Comparison of ENCODE assay signal across 2 cellular contexts in genomic region chr7:75937958-75938786, GRCh38.
TF ChIP-seq lines count a peak whose summit lies in the region.

No MANE protein-coding gene starts in this region.

TF ChIP-seq in HCT116, 20 proteins besides CTCF, POLR2A, EP300 and RAD21:
- TF ChIP-seq SRF (IDR thresholded peaks at IDR 0.05; ENCODE audit: low read depth) (no peak), CEBPB (IDR thresholded peaks at IDR 0.05; ENCODE audit: low read depth) (peak; percentile 85), SP1 (IDR thresholded peaks at IDR 0.05; ENCODE audit: low read depth) (peak; percentile 48), POLR2AphosphoS5 (IDR thresholded peaks at IDR 0.05; ENCODE audit: low read depth, low read length) (peak; percentile 31; the same call in 1 of the 2 replicates), ZNF274 (IDR thresholded peaks at IDR 0.05; ENCODE audit: low read depth, low read length) (no peak), MAX (IDR thresholded peaks at IDR 0.05) (peak; percentile 88)

TF ChIP-seq in GM12878, 131 proteins besides CTCF, POLR2A, EP300 and RAD21:
- TF ChIP-seq RELB (IDR thresholded peaks at IDR 0.05; ENCODE audit: low read depth) (no peak), SPI1 (IDR thresholded peaks at IDR 0.05; ENCODE audit: borderline replicate concordance, insufficient read depth, low read depth, low read length) (no peak), POU2F2 (IDR thresholded peaks at IDR 0.05; ENCODE audit: borderline replicate concordance, low read depth, low read length) (no peak), NBN (IDR thresholded peaks at IDR 0.05) (no peak), BCL3 (IDR thresholded peaks at IDR 0.05; ENCODE audit: borderline replicate concordance, insufficient read depth, low read depth, low read length, poor library complexity, severe bottlenecking) (peak; percentile 57), PKNOX1 (IDR thresholded peaks at IDR 0.05) (no peak), BACH1 (IDR thresholded peaks at IDR 0.05; ENCODE audit: borderline replicate concordance) (peak; percentile 62), CEBPZ (IDR thresholded peaks at IDR 0.05; ENCODE audit: low read depth, low read length) (no peak), ZNF217 (IDR thresholded peaks at IDR 0.05) (no peak), RFX5 (IDR thresholded peaks at IDR 0.05; ENCODE audit: low read depth, low read length) (no peak), SKIL (IDR thresholded peaks at IDR 0.05; ENCODE audit: low read depth, poor library complexity, severe bottlenecking) (no peak), NKRF (conservative IDR thresholded peaks at IDR 0.05) (no peak), STAT3 (IDR thresholded peaks at IDR 0.05; ENCODE audit: low read depth, low read length) (no peak)
